ENCODE assay signal across 9 cellular contexts in the genomic region with DNA sequence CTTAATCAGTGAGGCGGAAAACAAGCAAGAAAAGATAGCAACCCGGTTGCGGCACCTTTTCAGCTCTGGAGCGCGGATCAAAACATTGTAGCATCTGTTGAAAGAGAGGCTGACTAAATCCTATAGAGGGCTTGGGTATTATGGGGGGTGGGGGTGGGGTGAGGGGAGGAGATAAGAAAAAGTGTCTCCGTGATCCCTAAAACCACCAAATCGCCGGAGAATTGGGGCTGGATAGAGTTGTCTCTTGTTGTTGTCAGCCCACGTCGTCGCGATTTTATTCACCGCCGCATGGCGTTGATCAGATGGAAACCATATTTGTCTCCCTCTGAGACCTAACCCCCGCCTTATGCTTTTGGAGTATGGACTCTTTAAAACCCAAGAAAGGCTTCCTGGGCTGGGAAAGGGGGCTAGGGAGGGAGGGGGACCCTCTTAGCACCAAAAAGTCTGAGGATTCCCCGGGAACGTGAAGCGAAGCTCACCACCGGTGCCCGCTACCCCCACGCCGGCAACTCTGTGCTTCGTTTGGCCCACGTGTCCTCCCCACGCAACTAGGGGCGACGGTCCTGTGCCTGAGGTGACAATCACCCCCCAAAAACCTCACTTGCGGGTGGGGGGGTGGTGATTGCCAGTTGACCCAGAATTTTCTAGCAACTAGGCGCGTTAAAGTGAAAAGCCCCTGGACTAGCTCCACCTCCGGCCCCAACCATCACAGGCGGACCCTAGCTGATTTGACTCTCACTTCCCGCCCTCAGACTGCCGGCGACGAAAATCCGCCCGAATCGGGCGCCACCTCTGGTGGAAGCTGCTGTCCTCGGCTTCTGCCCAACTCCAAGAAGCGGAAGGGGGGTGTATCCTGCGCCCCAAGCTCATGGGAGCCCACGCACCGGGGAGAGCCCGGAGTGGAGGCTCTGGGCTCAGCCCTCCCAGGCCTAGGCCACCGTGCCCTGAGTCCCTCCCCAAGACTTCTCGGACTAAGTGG. TPM values are rescaled to one million over a fixed set of nuclear protein-coding genes. Genes with fewer than 3 reads are reported as not detected.
DNase-seq lines count a peak whose midpoint lies in the region; ATAC-seq and TF ChIP-seq lines count a peak whose summit lies in the region.
"Had no signal": no experiment of that assay in that cellular context is flagged by ENCODE, and none has a peak within 500 bp of the region (broad histone marks: within the 10 kb centered on the region; RNA-seq: fewer than 3 reads in every experiment).

No MANE protein-coding gene starts in this region.

- H3K27ac Mint-ChIP-seq in naive thymus-derived CD8-positive, alpha-beta T cell: peak overlapping the region in 1 of 10 donors; percentile 29

- no peak for DNase-seq in GM12864 (ENCODE audit: low read depth)
- no peak for DNase-seq in caudate nucleus (lab: John Stamatoyannopoulos, UW)
- no peak for DNase-seq in naive thymus-derived CD8-positive, alpha-beta T cell
- DNase-seq in DMS 273 (lab: John Stamatoyannopoulos, UW; ENCODE audit: unreplicated experiment): no peak
- no peak for DNase-seq in activated gamma-delta T cell (lab: John Stamatoyannopoulos, UW)
- no peak for DNase-seq in NCI-H510A (lab: John Stamatoyannopoulos, UW)
- DNase-seq: NCI-H524 treated with DMSO at 0.1 percent for 48 hours had no signal

- H3K36me3 Mint-ChIP-seq in naive thymus-derived CD8-positive, alpha-beta T cell: peaks cover 10 to 40% (median 20%) of the 10 kb centered on the region in 3 donors

- peaks cover 18 to 55% (median 29%) of the 10 kb centered on the region in 4 donors for H3K4me1 Mint-ChIP-seq in naive thymus-derived CD8-positive, alpha-beta T cell

- ATAC-seq in HG02759 (IDR thresholded peaks at IDR 0.05; ENCODE audit: unreplicated experiment): peak; percentile 61
- peak in 1 of 2 donors; percentile 23 for ATAC-seq in naive thymus-derived CD8-positive, alpha-beta T cell
- ATAC-seq in HG02981 (IDR thresholded peaks at IDR 0.05; ENCODE audit: unreplicated experiment): no peak

- POLR2A ChIA-PET in naive thymus-derived CD8-positive, alpha-beta T cell (lab: Charles Lee): no interaction called here

- H3K4me3 ChIP-seq in GM12864 (ENCODE audit: low read depth, low read length): peak overlapping the region; percentile 44

- peak; percentile 56 for TF ChIP-seq CTCF in GM12864 (IDR thresholded peaks at IDR 0.05; ENCODE audit: low read depth, low read length, missing control alignments)

- H3K27me3 Mint-ChIP-seq in naive thymus-derived CD8-positive, alpha-beta T cell: peaks cover 53 to 96% (median 77%) of the 10 kb centered on the region in 5 donors

- peak overlapping the region in 9 of 10 donors; percentile 3 to 74 (median 47) for H3K4me3 Mint-ChIP-seq in naive thymus-derived CD8-positive, alpha-beta T cell

- H3K9me3 Mint-ChIP-seq in naive thymus-derived CD8-positive, alpha-beta T cell: peaks cover 0 to 60% (median 19%) of the 10 kb centered on the region in 9 donors

- peak overlapping the region; percentile 26 for H3K27ac ChIP-seq in caudate nucleus (ENCODE audit: low read depth, low read length)

RNA-seq across cellular contexts. Expression of gene PAX6, which starts 12.8 kb away (rescaled TPM):
- total RNA-seq in naive thymus-derived CD8-positive, alpha-beta T cell: not detected
- polyA plus RNA-seq in naive thymus-derived CD8-positive, alpha-beta T cell: under 1 TPM in 1 of 3 donors, not detected in 2; 0.05 TPM
